In the genomic region with DNA sequence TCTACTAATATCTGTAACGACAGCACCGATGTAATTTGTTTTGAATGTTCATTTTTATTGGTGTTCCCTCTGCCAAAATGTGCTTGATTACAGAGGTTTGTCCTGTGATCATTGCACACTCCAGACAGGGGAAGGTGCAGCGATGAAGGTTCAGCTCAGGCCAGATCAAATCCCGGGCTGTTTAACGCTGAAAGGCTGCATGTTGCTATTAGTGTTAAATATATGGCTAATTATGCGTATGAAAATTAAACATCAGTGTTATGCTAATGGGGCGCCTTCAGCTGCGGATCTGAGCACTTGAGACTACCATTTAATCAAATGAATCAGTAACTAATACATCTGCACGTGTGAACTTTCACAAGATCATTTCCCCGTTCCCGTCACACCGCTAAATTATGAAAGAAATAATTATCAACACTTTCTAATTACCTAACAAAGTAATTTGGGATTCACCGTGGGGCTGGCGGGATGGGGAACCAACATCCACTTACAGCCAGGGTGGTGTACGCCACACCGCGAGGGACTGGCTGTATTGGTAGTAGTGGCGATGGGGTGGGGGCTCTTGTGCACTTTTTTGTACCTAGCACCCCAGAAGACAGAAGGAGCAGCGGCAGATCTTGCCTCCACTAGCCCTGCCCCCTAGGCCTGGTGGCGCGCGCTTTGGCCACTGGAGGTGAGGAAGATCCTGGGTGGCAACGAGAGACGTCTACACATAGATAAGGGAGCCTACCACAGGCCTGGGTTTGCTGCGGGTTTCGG, we compare ENCODE assay signal across 9 cellular contexts. TPM values are rescaled to one million over a fixed set of nuclear protein-coding genes. Genes with fewer than 3 reads are reported as not detected.
A peak's percentile ranks its signal among the peaks of the same experiment; 100 is the strongest.
DNase-seq lines count a peak whose midpoint lies in the region; ATAC-seq and TF ChIP-seq lines count a peak whose summit lies in the region.
"Had no signal": no experiment of that assay in that cellular context is flagged by ENCODE, and none has a peak within 500 bp of the region (broad histone marks: within the 10 kb centered on the region; RNA-seq: fewer than 3 reads in every experiment).

No MANE protein-coding gene starts in this region.

- BruUV-seq in Calu3 (replicated peaks; lab: Mats Ljungman, UMichigan) = no TSS peak

- no peaks in the 10 kb centered on the region for H3K9me3 Mint-ChIP-seq in Calu3 (ENCODE audit: low read depth, unreplicated experiment)
- no peaks in the 10 kb centered on the region for H3K9me3 Mint-ChIP-seq in activated T-helper 1 cell treated with anti-CD3 and anti-CD28 coated beads, Interleukin-12 subunit alpha, Interleukin-12 subunit beta, Interleukin-2, Interleukin-4 antibody, amounts not matched to agents 30 ng/mL and 10 ng/mL and 1 ng/mL, durations not matched to agents 14 hours and 24 hours and 36 hours
- H3K9me3 Mint-ChIP-seq in naive thymus-derived CD8-positive, alpha-beta T cell = peaks cover 0 to 35% (median 11%) of the 10 kb centered on the region in 9 donors

- H3K4me1 Mint-ChIP-seq in Calu3 (ENCODE audit: low read depth, unreplicated experiment) = peaks cover 39% of the 10 kb centered on the region
- H3K4me1 Mint-ChIP-seq in activated T-helper 1 cell treated with anti-CD3 and anti-CD28 coated beads, Interleukin-12 subunit alpha, Interleukin-12 subunit beta, Interleukin-2, Interleukin-4 antibody, amounts not matched to agents 30 ng/mL and 10 ng/mL and 1 ng/mL, durations not matched to agents 14 hours and 24 hours and 36 hours (ENCODE audit: low read depth) = peaks cover 50% of the 10 kb centered on the region
- H3K4me1 Mint-ChIP-seq in naive thymus-derived CD8-positive, alpha-beta T cell = peaks cover 21 to 64% (median 50%) of the 10 kb centered on the region in 4 donors

- ATAC-seq in naive thymus-derived CD8-positive, alpha-beta T cell = no peak

- H3K27ac ChIP-seq in caudate nucleus (ENCODE audit: low read depth, low read length) = no peak overlapping the region

- no peak for TF ChIP-seq CTCF in Calu3 (IDR thresholded peaks at IDR 0.05; ENCODE audit: unreplicated experiment)

- H3K27me3 Mint-ChIP-seq in Calu3 (ENCODE audit: unreplicated experiment) = peaks cover 73% of the 10 kb centered on the region
- peaks cover 90% of the 10 kb centered on the region for H3K27me3 Mint-ChIP-seq in activated T-helper 1 cell treated with anti-CD3 and anti-CD28 coated beads, Interleukin-12 subunit alpha, Interleukin-12 subunit beta, Interleukin-2, Interleukin-4 antibody, amounts not matched to agents 30 ng/mL and 10 ng/mL and 1 ng/mL, durations not matched to agents 14 hours and 24 hours and 36 hours (ENCODE audit: insufficient read depth)
- H3K27me3 Mint-ChIP-seq in naive thymus-derived CD8-positive, alpha-beta T cell = peaks cover 64 to 99% (median 78%) of the 10 kb centered on the region in 5 donors

- intact Hi-C loops in Calu3 (cut with micrococcal nuclease; ENCODE audit: unreplicated experiment) = no loop called here
- intact Hi-C loops in activated T-helper 1 cell treated with anti-CD3 and anti-CD28 coated beads, Interleukin-12 subunit alpha, Interleukin-12 subunit beta, Interleukin-2, Interleukin-4 antibody, amounts not matched to agents 30 ng/mL and 10 ng/mL and 1 ng/mL, durations not matched to agents 14 hours and 24 hours and 36 hours (cut with micrococcal nuclease) = loop anchor here (1.0 to 5.0 kb wide), 3 partner anchors 18 to 1365 kb away; a partner anchor contains a TSS

- CTCF ChIA-PET in Calu3 (lab: Charles Lee) = no interaction called here

- POLR2A ChIA-PET in naive thymus-derived CD8-positive, alpha-beta T cell (lab: Charles Lee) = interaction anchor here (1.0 to 1.6 kb wide), 3 partner anchors 12 to 23 kb away, joined by 5 to 6 read pairs (median 5); no protein-coding TSS in a partner anchor

- peaks cover 23% of the 10 kb centered on the region for H3K36me3 Mint-ChIP-seq in Calu3 (ENCODE audit: insufficient read depth, unreplicated experiment)
- H3K36me3 Mint-ChIP-seq in activated T-helper 1 cell treated with anti-CD3 and anti-CD28 coated beads, Interleukin-12 subunit alpha, Interleukin-12 subunit beta, Interleukin-2, Interleukin-4 antibody, amounts not matched to agents 30 ng/mL and 10 ng/mL and 1 ng/mL, durations not matched to agents 14 hours and 24 hours and 36 hours (ENCODE audit: low read depth) = peaks cover 1% of the 10 kb centered on the region
- H3K36me3 Mint-ChIP-seq in naive thymus-derived CD8-positive, alpha-beta T cell = peaks cover 12 to 22% (median 20%) of the 10 kb centered on the region in 3 donors

- H3K27ac Mint-ChIP-seq in Calu3 (ENCODE audit: unreplicated experiment) = no peak overlapping the region
- peak overlapping the region; percentile 75 for H3K27ac Mint-ChIP-seq in activated T-helper 1 cell treated with anti-CD3 and anti-CD28 coated beads, Interleukin-12 subunit alpha, Interleukin-12 subunit beta, Interleukin-2, Interleukin-4 antibody, amounts not matched to agents 30 ng/mL and 10 ng/mL and 1 ng/mL, durations not matched to agents 14 hours and 24 hours and 36 hours
- H3K27ac Mint-ChIP-seq in naive thymus-derived CD8-positive, alpha-beta T cell = peak overlapping the region in 5 of 10 donors; percentile 11 to 82 (median 38)

- H3K4me3 Mint-ChIP-seq in Calu3 (ENCODE audit: low read depth, unreplicated experiment) = peak overlapping the region; percentile 88
- H3K4me3 Mint-ChIP-seq in activated T-helper 1 cell treated with anti-CD3 and anti-CD28 coated beads, Interleukin-12 subunit alpha, Interleukin-12 subunit beta, Interleukin-2, Interleukin-4 antibody, amounts not matched to agents 30 ng/mL and 10 ng/mL and 1 ng/mL, durations not matched to agents 14 hours and 24 hours and 36 hours = peak overlapping the region; percentile 67
- H3K4me3 Mint-ChIP-seq in naive thymus-derived CD8-positive, alpha-beta T cell = peak overlapping the region; percentile 36 to 83 (median 69)

- no peak for DNase-seq in Calu3
- DNase-seq in HCEC 1CT = peak; percentile 34
- no peak for DNase-seq in activated T-helper 1 cell treated with anti-CD3 and anti-CD28 coated beads, Interleukin-12 subunit alpha, Interleukin-12 subunit beta, Interleukin-2, Interleukin-4 antibody, amounts not matched to agents 30 ng/mL and 10 ng/mL and 1 ng/mL, durations not matched to agents 14 hours and 24 hours and 36 hours (ENCODE audit: low spot score)
- DNase-seq in naive thymus-derived CD8-positive, alpha-beta T cell = peak in 3 of 10 donors; percentile 17 to 37 (median 27)
- DNase-seq in CD1c-positive myeloid dendritic cell (ENCODE audit: extremely low spot score) = no peak
- DNase-seq in caudate nucleus (lab: John Stamatoyannopoulos, UW) = no peak
- no peak for DNase-seq in mucosa of gallbladder (ENCODE audit: low spot score)
- no peak for DNase-seq in effector CD4-positive, alpha-beta T cell

RNA-seq across cellular contexts. Expression of a gene that starts 1.4 kb away (rescaled TPM):
- total RNA-seq in Calu3 (2022) = not detected in 2 replicates
- total RNA-seq in activated T-helper 1 cell treated with anti-CD3 and anti-CD28 coated beads, Interleukin-12 subunit alpha, Interleukin-12 subunit beta, Interleukin-2, Interleukin-4 antibody, amounts not matched to agents 30 ng/mL and 10 ng/mL and 1 ng/mL, durations not matched to agents 14 hours and 24 hours and 36 hours = not detected in 2 replicates
- not detected for total RNA-seq in naive thymus-derived CD8-positive, alpha-beta T cell
- polyA plus RNA-seq in naive thymus-derived CD8-positive, alpha-beta T cell = not detected
- total RNA-seq in mucosa of gallbladder = 0.46 TPM
- total RNA-seq: lung microvascular endothelial cell had no signal

RNA-seq across cellular contexts. Expression of a gene that starts 18.8 kb away (rescaled TPM):
- total RNA-seq in Calu3 (2022) (not detected in 2 replicates), mucosa of gallbladder (0.14 TPM)
- 0.20 TPM in 1 of 2 replicates, not detected in the other for total RNA-seq in activated T-helper 1 cell treated with anti-CD3 and anti-CD28 coated beads, Interleukin-12 subunit alpha, Interleukin-12 subunit beta, Interleukin-2, Interleukin-4 antibody, amounts not matched to agents 30 ng/mL and 10 ng/mL and 1 ng/mL, durations not matched to agents 14 hours and 24 hours and 36 hours
- not detected for total RNA-seq in naive thymus-derived CD8-positive, alpha-beta T cell
- polyA plus RNA-seq in naive thymus-derived CD8-positive, alpha-beta T cell = not detected
